ENCODE assay signal across 1 cellular context in the genomic region with DNA sequence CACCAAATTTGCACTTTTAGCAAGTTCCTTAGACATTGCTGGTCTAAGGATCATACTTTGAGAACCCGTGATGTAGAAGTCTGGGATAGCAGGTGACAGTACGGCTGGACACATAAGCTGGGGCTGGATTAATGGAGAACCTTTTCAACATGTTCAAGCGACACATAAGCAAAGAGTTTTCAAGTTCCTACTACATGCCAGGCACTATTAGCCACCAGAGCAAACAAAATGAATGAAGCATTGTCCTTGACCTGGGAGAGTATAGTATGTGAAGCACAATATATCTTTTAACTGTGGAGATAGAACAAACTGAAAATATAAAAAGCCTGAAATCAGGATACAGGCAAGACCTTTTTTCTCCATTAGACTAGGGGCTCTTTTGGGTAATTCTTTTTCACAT.
TF ChIP-seq lines count a peak whose summit lies in the region.

No MANE protein-coding gene starts in this region.

TF ChIP-seq in IMR-90, 13 proteins besides CTCF, POLR2A, EP300 and RAD21 (continued from another document):
- TF ChIP-seq, protein P1, sequence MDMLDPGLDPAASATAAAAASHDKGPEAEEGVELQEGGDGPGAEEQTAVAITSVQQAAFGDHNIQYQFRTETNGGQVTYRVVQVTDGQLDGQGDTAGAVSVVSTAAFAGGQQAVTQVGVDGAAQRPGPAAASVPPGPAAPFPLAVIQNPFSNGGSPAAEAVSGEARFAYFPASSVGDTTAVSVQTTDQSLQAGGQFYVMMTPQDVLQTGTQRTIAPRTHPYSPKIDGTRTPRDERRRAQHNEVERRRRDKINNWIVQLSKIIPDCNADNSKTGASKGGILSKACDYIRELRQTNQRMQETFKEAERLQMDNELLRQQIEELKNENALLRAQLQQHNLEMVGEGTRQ (IDR thresholded peaks at IDR 0.05; ENCODE audit: low read depth, low read length) = no peak
- TF ChIP-seq CEBPB (IDR thresholded peaks at IDR 0.05; ENCODE audit: low read depth, low read length) = no peak
- no peak for TF ChIP-seq BHLHE40 (IDR thresholded peaks at IDR 0.05; ENCODE audit: low read depth, low read length)
- no peak for TF ChIP-seq MXI1 (IDR thresholded peaks at IDR 0.05; ENCODE audit: borderline replicate concordance, low read depth, low read length)
- TF ChIP-seq RCOR1 (IDR thresholded peaks at IDR 0.05; ENCODE audit: insufficient replicate concordance, low read length) = no peak
- TF ChIP-seq MAFK (IDR thresholded peaks at IDR 0.05; ENCODE audit: low read depth, low read length) = no peak
- TF ChIP-seq SMC3 (IDR thresholded peaks at IDR 0.05; ENCODE audit: low read depth, low read length) = no peak
- no peak for TF ChIP-seq CHD1 (IDR thresholded peaks at IDR 0.05; ENCODE audit: low read depth, low read length)
- no peak for TF ChIP-seq FOS (IDR thresholded peaks at IDR 0.05; ENCODE audit: low read depth, low read length)
TF ChIP-seq in IMR-90: peak in this region for 0.
